11 cellular contexts compared by ENCODE assay signal in the genomic region with DNA sequence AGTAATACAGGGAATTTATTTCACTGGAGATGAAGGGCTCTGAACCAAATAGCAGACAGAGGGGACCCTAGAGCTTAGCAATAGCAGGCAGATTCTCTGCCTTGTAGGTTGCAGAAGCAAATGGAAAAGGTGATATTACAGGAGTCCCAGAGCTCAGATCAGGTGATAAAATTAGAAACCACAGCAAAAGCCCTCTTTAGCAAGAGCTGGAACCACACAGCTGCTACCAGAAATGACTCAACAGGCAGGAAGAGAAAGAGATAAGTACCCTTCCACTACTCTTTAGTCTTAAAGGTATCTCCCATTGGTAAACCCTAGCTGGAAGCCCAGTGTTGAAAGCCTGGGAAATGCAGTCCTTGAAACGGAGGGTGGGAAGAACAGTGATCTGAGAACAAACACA.
DNase-seq lines count a peak whose midpoint lies in the region; ATAC-seq, FAIRE-seq and TF ChIP-seq lines count a peak whose summit lies in the region.
"Had no signal": no experiment of that assay in that cellular context is flagged by ENCODE, and none has a peak within 500 bp of the region (broad histone marks: within the 10 kb centered on the region; RNA-seq: fewer than 3 reads in every experiment).

No MANE protein-coding gene starts in this region.

- no peaks in the 10 kb centered on the region for H3K79me2 ChIP-seq in GM12878 (ENCODE audit: control insufficient read depth, insufficient read depth, low read length)

- peak; percentile 29 to 64; a peak in 2 of 4 replicates for TF ChIP-seq EP300 in GM12878 (IDR thresholded peaks at IDR 0.05; ENCODE audit: borderline replicate concordance in 1 of 2, control insufficient read depth in 1 of 2, low read depth in 2 of 2, low read length in 2 of 2)

- no peak for TF ChIP-seq POLR2A in GM12878 (IDR thresholded peaks at IDR 0.05; ENCODE audit: low read depth, low read length)

- POLR2A ChIA-PET in GM12878 (lab: Charles Lee) = no interaction called here

- TF ChIP-seq CTCF in GM20000 (IDR thresholded peaks at IDR 0.05; ENCODE audit: extremely low read depth, missing control alignments) (no peak), GM12878 (IDR thresholded peaks at IDR 0.05 in 2 of 3, conservative IDR thresholded peaks at IDR 0.05 in 1 of 3; ENCODE audit: control insufficient read depth in 2 of 3, extremely low read depth in 1 of 3, insufficient read depth in 1 of 3, low read depth in 3 of 3, low read length in 3 of 3) (no peak), pancreas (IDR thresholded peaks at IDR 0.05) (no peak)

- no peak overlapping the region for H2AFZ ChIP-seq in GM12878 (ENCODE audit: control insufficient read depth, low read depth, low read length)

- DNase-seq in GM20000 (ENCODE audit: low spot score) (peak; percentile 40), GM12878 (ENCODE audit: low read depth, low spot score) (peak; percentile 55), NCI-H2029 treated with DMSO at 0.1 percent for 48 hours (lab: John Stamatoyannopoulos, UW) (no peak), cerebellum (ENCODE audit: low spot score) (no peak), NCI-H2081 (lab: John Stamatoyannopoulos, UW) (no peak), pancreas (no peak)
- DNase-seq: adrenal gland, GF-D8 had no signal

- intact Hi-C loops in GM12878 (cut with micrococcal nuclease; ENCODE audit: unreplicated experiment) (loop anchor here (2.0 kb wide), 1 partner anchor 57 kb away; no protein-coding TSS in a partner anchor), pancreas (cut with DNase I) (no loop called here)

- H3K9ac ChIP-seq in GM12878 (ENCODE audit: control insufficient read depth, insufficient read depth, low read length) = no peak overlapping the region

- WGBS in GM12878 (ENCODE audit: insufficient coverage, insufficient replicate concordance, low lambda C conversion rate, missing lambda C conversion rate) = 0% methylated on average over 1 of the region's 1 CpG
- 56 to 68% methylated on average over 1 of the region's 1 CpG for WGBS in pancreas, 2 donors

- CTCF ChIA-PET in GM12878 (lab: Yijun Ruan, JAX) = interaction anchor here (1.0 to 1.1 kb wide), 2 partner anchors 267 kb away, joined by 4 read pairs; no protein-coding TSS in a partner anchor

- H3K36me3 ChIP-seq in GM12878 (ENCODE audit: control insufficient read depth in 2 of 2, insufficient read depth in 2 of 2, low read length in 1 of 2) (no peaks in the 10 kb centered on the region), pancreas (no peaks in the 10 kb centered on the region)
- H3K36me3 ChIP-seq: adrenal gland, right atrium auricular region had no signal

- peak; percentile 40; the same call in 1 of the 2 replicates for TF ChIP-seq RAD21 in GM12878 (IDR thresholded peaks at IDR 0.05; ENCODE audit: insufficient read depth, low read depth, low read length)

- FAIRE-seq in GM12878 (lab: Jason Lieb, UNC) (no peak), pancreas (lab: Jason Lieb, UNC) (no peak)

- H3K9me3 ChIP-seq in GM12878 (replicated peaks; ENCODE audit: control insufficient read depth, insufficient read depth, low read length) (no peaks in the 10 kb centered on the region), pancreas (no peaks in the 10 kb centered on the region)
- H3K9me3 ChIP-seq: adrenal gland, right atrium auricular region had no signal

- no peak overlapping the region for H3K4me3 ChIP-seq in GM12878
- H3K4me3 ChIP-seq in pancreas = no peak overlapping the region
- H3K4me3 ChIP-seq: adrenal gland, right atrium auricular region had no signal

- H3K27ac ChIP-seq in GM12878 (ENCODE audit: control insufficient read depth, insufficient read depth) = no peak overlapping the region
- H3K27ac ChIP-seq in pancreas = no peak overlapping the region
- H3K27ac ChIP-seq: adrenal gland, right atrium auricular region had no signal

- no peak overlapping the region for H3K4me2 ChIP-seq in GM12878 (ENCODE audit: control insufficient read depth, insufficient read depth)

- SMC1A ChIA-PET in GM12878 (lab: Charles Lee; ENCODE audit: uncharacterized antibody, unreplicated experiment) = interaction anchor here (0.7 to 1.4 kb wide), 6 partner anchors 11 to 77 kb away, joined by 3 to 6 read pairs (median 3); no protein-coding TSS in a partner anchor

- in situ Hi-C loops in GM12878 (cut with MboI) = no loop called here

- RAD21 ChIA-PET in GM12878 (lab: Charles Lee; ENCODE audit: unreplicated experiment) = no interaction called here

- H3K27me3 ChIP-seq in GM12878 (replicated peaks in 1 of 2; ENCODE audit: control insufficient read depth in 2 of 2, insufficient read depth in 2 of 2, low read length in 1 of 2) (no peaks in the 10 kb centered on the region), pancreas (no peaks in the 10 kb centered on the region)
- H3K27me3 ChIP-seq: adrenal gland, right atrium auricular region had no signal

- H4K20me1 ChIP-seq in GM12878 (ENCODE audit: control insufficient read depth, insufficient read depth) = no peaks in the 10 kb centered on the region

- BruUV-seq in GM12878 (replicated peaks; lab: Mats Ljungman, UMichigan) = no TSS peak

- H3K4me1 ChIP-seq in GM12878 (ENCODE audit: control insufficient read depth, insufficient read depth, low read length) (peaks cover 8% of the 10 kb centered on the region; the same call in 1 of the 2 replicates), pancreas (no peaks in the 10 kb centered on the region)
- H3K4me1 ChIP-seq: adrenal gland, right atrium auricular region had no signal

- ATAC-seq in GM18508 (IDR thresholded peaks at IDR 0.05; ENCODE audit: insufficient read depth, unreplicated experiment) (peak; percentile 88), HG03139 (IDR thresholded peaks at IDR 0.05; ENCODE audit: unreplicated experiment) (peak; percentile 94), GM12878 (peak; percentile 98), pancreas (no peak)

TF ChIP-seq in GM12878, 131 proteins besides CTCF, POLR2A, EP300 and RAD21 (continues in another document):
- peak; percentile 71; the same call in 1 of the 2 replicates for TF ChIP-seq TCF3 (IDR thresholded peaks at IDR 0.05; ENCODE audit: borderline replicate concordance, insufficient read depth, low read depth, low read length)
- no peak for TF ChIP-seq KDM1A (IDR thresholded peaks at IDR 0.05; ENCODE audit: borderline replicate concordance)
- TF ChIP-seq ZBED1 (IDR thresholded peaks at IDR 0.05; ENCODE audit: borderline replicate concordance) = peak; percentile 29; the same call in 1 of the 2 replicates
- TF ChIP-seq, protein P1, sequence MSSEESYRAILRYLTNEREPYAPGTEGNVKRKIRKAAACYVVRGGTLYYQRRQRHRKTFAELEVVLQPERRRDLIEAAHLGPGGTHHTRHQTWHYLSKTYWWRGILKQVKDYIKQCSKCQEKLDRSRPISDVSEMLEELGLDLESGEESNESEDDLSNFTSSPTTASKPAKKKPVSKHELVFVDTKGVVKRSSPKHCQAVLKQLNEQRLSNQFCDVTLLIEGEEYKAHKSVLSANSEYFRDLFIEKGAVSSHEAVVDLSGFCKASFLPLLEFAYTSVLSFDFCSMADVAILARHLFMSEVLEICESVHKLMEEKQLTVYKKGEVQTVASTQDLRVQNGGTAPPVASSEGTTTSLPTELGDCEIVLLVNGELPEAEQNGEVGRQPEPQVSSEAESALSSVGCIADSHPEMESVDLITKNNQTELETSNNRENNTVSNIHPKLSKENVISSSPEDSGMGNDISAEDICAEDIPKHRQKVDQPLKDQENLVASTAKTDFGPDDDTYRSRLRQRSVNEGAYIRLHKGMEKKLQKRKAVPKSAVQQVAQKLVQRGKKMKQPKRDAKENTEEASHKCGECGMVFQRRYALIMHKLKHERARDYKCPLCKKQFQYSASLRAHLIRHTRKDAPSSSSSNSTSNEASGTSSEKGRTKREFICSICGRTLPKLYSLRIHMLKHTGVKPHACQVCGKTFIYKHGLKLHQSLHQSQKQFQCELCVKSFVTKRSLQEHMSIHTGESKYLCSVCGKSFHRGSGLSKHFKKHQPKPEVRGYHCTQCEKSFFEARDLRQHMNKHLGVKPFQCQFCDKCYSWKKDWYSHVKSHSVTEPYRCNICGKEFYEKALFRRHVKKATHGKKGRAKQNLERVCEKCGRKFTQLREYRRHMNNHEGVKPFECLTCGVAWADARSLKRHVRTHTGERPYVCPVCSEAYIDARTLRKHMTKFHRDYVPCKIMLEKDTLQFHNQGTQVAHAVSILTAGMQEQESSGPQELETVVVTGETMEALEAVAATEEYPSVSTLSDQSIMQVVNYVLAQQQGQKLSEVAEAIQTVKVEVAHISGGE (CRISPR knock-in tag; IDR thresholded peaks at IDR 0.05) = no peak
- no peak for TF ChIP-seq MTA2 (IDR thresholded peaks at IDR 0.05; ENCODE audit: low read depth)
- TF ChIP-seq SMC3 (IDR thresholded peaks at IDR 0.05; ENCODE audit: borderline replicate concordance, low read length) = no peak
- TF ChIP-seq ZNF207 (IDR thresholded peaks at IDR 0.05; ENCODE audit: borderline replicate concordance) = no peak

Comparison
In these comparisons a context has a peak if more than half of its experiments do, and no peak if none do; other contexts are left out.
1. ATAC-seq: peak in GM18508 (single experiment), HG03139 (single experiment) and GM12878 (single experiment); none in pancreas (0 of 4).
2. DNase-seq: peak in GM20000 (single experiment) and GM12878 (single experiment); none in NCI-H2029 treated with DMSO at 0.1 percent for 48 hours (single experiment), cerebellum (single experiment), NCI-H2081 (0 of 2) and pancreas (0 of 6).